11 cellular contexts compared by ENCODE assay signal in the genomic region with DNA sequence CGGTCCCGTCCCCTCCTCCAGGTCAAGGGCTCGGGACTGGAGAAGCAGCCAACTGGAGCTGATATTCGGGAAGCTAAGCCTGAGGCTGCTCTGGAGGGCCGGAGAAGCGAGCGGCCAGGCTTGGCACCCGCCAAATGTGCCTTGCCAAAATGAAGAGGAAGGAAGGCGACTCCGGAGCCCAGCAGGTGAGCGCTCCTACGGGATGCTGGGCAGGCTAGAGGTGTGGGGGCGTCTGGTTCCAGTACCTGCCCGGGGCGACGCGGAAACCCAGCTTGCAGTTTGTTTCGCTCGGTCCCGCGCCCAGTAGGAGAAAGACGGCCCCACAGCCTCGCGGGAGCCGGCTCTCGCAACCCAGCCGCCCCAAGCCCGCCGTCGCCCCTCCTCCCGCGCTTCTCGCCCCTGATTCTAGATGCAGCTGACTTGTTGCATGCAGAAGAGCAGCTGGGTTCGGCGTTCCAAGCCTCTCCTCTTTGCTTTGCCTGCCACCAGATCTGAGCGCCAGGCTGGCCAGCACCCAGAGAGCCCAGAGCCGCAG. TPM values are rescaled to one million over a fixed set of nuclear protein-coding genes. Genes with fewer than 3 reads are reported as not detected.
DNase-seq lines count a peak whose midpoint lies in the region; ATAC-seq, FAIRE-seq and TF ChIP-seq lines count a peak whose summit lies in the region.
"Had no signal": no experiment of that assay in that cellular context is flagged by ENCODE, and none has a peak within 500 bp of the region (broad histone marks: within the 10 kb centered on the region; RNA-seq: fewer than 3 reads in every experiment).

No MANE protein-coding gene starts in this region.

- peak; percentile 11 for DNase-seq in activated CD4-positive, alpha-beta T cell treated with anti-CD3 and anti-CD28 coated beads for 48 hours
- DNase-seq in activated CD4-positive, alpha-beta T cell treated with anti-CD3 and anti-CD28 coated beads for 1 hour, result no peak
- DNase-seq in pancreas, result peak in 1 of 6 donors; percentile 67
- DNase-seq in stimulated activated CD8-positive, alpha-beta memory T cell treated with anti-CD3 and anti-CD28 coated beads, Interleukin-4, amount 100 ng/mL, for 48 hours, result no peak
- DNase-seq in stimulated activated naive CD4-positive, alpha-beta T cell (lab: John Stamatoyannopoulos, UW), result no peak
- DNase-seq: SIG-M5 had no signal

- ATAC-seq in pancreas (peak; percentile 13 to 26 (median 20)), HG03354 (IDR thresholded peaks at IDR 0.05; ENCODE audit: poor library complexity, severe bottlenecking, unreplicated experiment) (no peak)

- TF ChIP-seq CTCF in pancreas (IDR thresholded peaks at IDR 0.05), result no peak

- H3K4me3 ChIP-seq in HUES64 (ENCODE audit: low read length) (peak overlapping the region; percentile 44), ectodermal cell (ENCODE audit: insufficient read depth, low read depth, low read length) (peak overlapping the region; percentile 20), pancreas (peak overlapping the region in 1 of 4 donors; percentile 26)
- H3K4me3 ChIP-seq: body of pancreas had no signal

- WGBS in HUES64, result 2% methylated on average over 37 of the region's 37 CpGs
- WGBS in ectodermal cell, 2 experiments, result 1% methylated on average over 37 of the region's 37 CpGs
- 3% methylated on average over 28 to 37 of the region's 37 CpGs for WGBS in pancreas, 2 donors

- FAIRE-seq in pancreas (lab: Jason Lieb, UNC), result no peak

- H3K9me3 ChIP-seq in HUES64 (ENCODE audit: insufficient read depth, low read depth, low read length) (no peaks in the 10 kb centered on the region), ectodermal cell (ENCODE audit: control insufficient read depth, low read length) (no peaks in the 10 kb centered on the region), pancreas (no peaks in the 10 kb centered on the region)
- H3K9me3 ChIP-seq: body of pancreas had no signal

- no peaks in the 10 kb centered on the region for H3K36me3 ChIP-seq in HUES64 (ENCODE audit: insufficient read depth, low read length)
- H3K36me3 ChIP-seq in ectodermal cell (ENCODE audit: control insufficient read depth, insufficient read depth, low read length), result no peaks in the 10 kb centered on the region
- H3K36me3 ChIP-seq in pancreas, result no peaks in the 10 kb centered on the region

- H3K4me1 ChIP-seq in HUES64 (ENCODE audit: insufficient read depth, low read length) (peaks cover 24% of the 10 kb centered on the region), ectodermal cell (ENCODE audit: control insufficient read depth, insufficient read depth, low read length) (peaks cover 25% of the 10 kb centered on the region), pancreas (peaks cover 0 to 6% (median 0%) of the 10 kb centered on the region in 3 donors)

- peaks cover 66% of the 10 kb centered on the region for H3K27me3 ChIP-seq in HUES64 (ENCODE audit: insufficient read depth, low read length)
- H3K27me3 ChIP-seq in ectodermal cell (ENCODE audit: control insufficient read depth, insufficient read depth, low read length, poor library complexity, severe bottlenecking), result peaks cover 73% of the 10 kb centered on the region
- peaks cover 0 to 43% (median 17%) of the 10 kb centered on the region in 4 donors for H3K27me3 ChIP-seq in pancreas

- H3K27ac ChIP-seq in HUES64 (ENCODE audit: low read depth, low read length), result no peak overlapping the region
- H3K27ac ChIP-seq in ectodermal cell (ENCODE audit: insufficient read depth, low read depth, low read length, poor library complexity, severe bottlenecking), result no peak overlapping the region
- H3K27ac ChIP-seq in pancreas, result no peak overlapping the region
- H3K27ac ChIP-seq: body of pancreas, C4-2B had no signal

- intact Hi-C loops in pancreas (cut with DNase I), result no loop called here

- no peak overlapping the region for H3K9ac ChIP-seq in HUES64 (ENCODE audit: low read depth, low read length)

RNA-seq across cellular contexts. Expression of gene AEN, which starts 16.1 kb away (rescaled TPM):
- polyA plus RNA-seq in HUES64 (2013, experiment 1 of 2), result 79.1 TPM
- 69.9 TPM for polyA plus RNA-seq in HUES64 (2013, experiment 2 of 2)
- polyA plus RNA-seq in ectodermal cell (2013, experiment 1 of 4), result 48.9 TPM
- polyA plus RNA-seq in ectodermal cell (2013, experiment 2 of 4), result 54.5 TPM
- 37.4 TPM for polyA plus RNA-seq in ectodermal cell (2013, experiment 3 of 4)
- 37.0 TPM for polyA plus RNA-seq in ectodermal cell (2013, experiment 4 of 4)
- 10 to 100 TPM; 10.8 to 26.8 (median 20.2) TPM for total RNA-seq in pancreas
- polyA plus RNA-seq in pancreas, result 10 to 100 TPM in 1 of 2 donors, 1 to 10 TPM in 1; 8.9 to 12.8 TPM

RNA-seq across cellular contexts. Expression of gene ISG20, which starts 33.8 kb away (rescaled TPM):
- 1.2 TPM for polyA plus RNA-seq in HUES64 (2013, experiment 1 of 2)
- polyA plus RNA-seq in HUES64 (2013, experiment 2 of 2), result 2.4 TPM
- 1.0 TPM for polyA plus RNA-seq in ectodermal cell (2013, experiment 1 of 4)
- 0.96 TPM for polyA plus RNA-seq in ectodermal cell (2013, experiment 2 of 4)
- polyA plus RNA-seq in ectodermal cell (2013, experiment 3 of 4), result 1.5 TPM
- polyA plus RNA-seq in ectodermal cell (2013, experiment 4 of 4), result 0.89 TPM
- 10 to 100 TPM in 1 of 6 donors, 1 to 10 TPM in 5; 3.0 to 14.2 (median 5.7) TPM for total RNA-seq in pancreas
- polyA plus RNA-seq in pancreas, result 10 to 100 TPM in 1 of 2 donors, 1 to 10 TPM in 1; 8.4 to 11.0 TPM

RNA-seq across cellular contexts. Expression of gene DET1, which starts 58.6 kb away (rescaled TPM):
- 7.4 TPM for polyA plus RNA-seq in HUES64 (2013, experiment 1 of 2)
- 8.2 TPM for polyA plus RNA-seq in HUES64 (2013, experiment 2 of 2)
- polyA plus RNA-seq in ectodermal cell (2013, experiment 1 of 4), result 15.2 TPM
- polyA plus RNA-seq in ectodermal cell (2013, experiment 2 of 4), result 17.2 TPM
- polyA plus RNA-seq in ectodermal cell (2013, experiment 3 of 4), result 14.8 TPM
- 17.5 TPM for polyA plus RNA-seq in ectodermal cell (2013, experiment 4 of 4)
- total RNA-seq in pancreas, result 1 to 10 TPM; 2.2 to 4.2 (median 3.0) TPM
- 1 to 10 TPM; 2.5 to 3.1 TPM for polyA plus RNA-seq in pancreas
